Comparison of ENCODE assay signal across 9 cellular contexts in genomic region chr2:152445791-152446201, GRCh38.
DNase-seq lines count a peak whose midpoint lies in the region; ATAC-seq and TF ChIP-seq lines count a peak whose summit lies in the region.
"Had no signal": no experiment of that assay in that cellular context is flagged by ENCODE, and none has a peak within 500 bp of the region (broad histone marks: within the 10 kb centered on the region; RNA-seq: fewer than 3 reads in every experiment).

No MANE protein-coding gene starts in this region.

- BruUV-seq in IMR-90 (replicated peaks; lab: Mats Ljungman, UMichigan): no TSS peak

- H3K9me3 ChIP-seq in IMR-90 (ENCODE audit: control insufficient read depth, insufficient read depth, low read length): no peaks in the 10 kb centered on the region
- H3K9me3 ChIP-seq in sigmoid colon: no peaks in the 10 kb centered on the region

- no peak overlapping the region for H4K5ac ChIP-seq in IMR-90 (ENCODE audit: low read depth, low read length)

- WGBS in IMR-90 (ENCODE audit: extremely low coverage in 2 of 2, insufficient read length in 1 of 2), 2 experiments: 0% methylated on average over 2 of the region's 3 CpGs; no CpG with 5 or more reads in 1 of the 2 experiments
- WGBS in sigmoid colon, 2 donors: 70 to 72% methylated on average over 3 of the region's 3 CpGs

- H3K27ac ChIP-seq in IMR-90 (ENCODE audit: insufficient read depth, low read length) (no peak overlapping the region), sigmoid colon (peak overlapping the region in 3 of 4 donors; percentile 39 to 49 (median 47))

- TF ChIP-seq POLR2A in IMR-90 (IDR thresholded peaks at IDR 0.05; ENCODE audit: low read depth, low read length): no peak
- TF ChIP-seq POLR2A in sigmoid colon (IDR thresholded peaks at IDR 0.05): no peak

- H3K27me3 ChIP-seq in IMR-90 (ENCODE audit: control insufficient read depth, insufficient read depth, low read length) (no peaks in the 10 kb centered on the region), sigmoid colon (no peaks in the 10 kb centered on the region)

- H3K56ac ChIP-seq in IMR-90 (ENCODE audit: extremely low read depth, insufficient read depth, low read length): no peak overlapping the region

- H2AK9ac ChIP-seq in IMR-90 (replicated peaks; ENCODE audit: low read depth, low read length, poor library complexity): no peak overlapping the region

- H4K20me1 ChIP-seq in IMR-90 (ENCODE audit: insufficient read depth, low read length): peaks cover 6% of the 10 kb centered on the region; the same call in 1 of the 2 replicates

- no peak; the same call in 1 of the 2 replicates for TF ChIP-seq RAD21 in IMR-90 (IDR thresholded peaks at IDR 0.05; ENCODE audit: low read length)

- H3K36me3 ChIP-seq in IMR-90 (ENCODE audit: control insufficient read depth, insufficient read depth, low read length) (no peaks in the 10 kb centered on the region), sigmoid colon (no peaks in the 10 kb centered on the region)

- H3K9ac ChIP-seq in IMR-90 (ENCODE audit: low read depth, low read length): no peak overlapping the region

- TF ChIP-seq EP300 in sigmoid colon (IDR thresholded peaks at IDR 0.05): no peak

- H3K4ac ChIP-seq in IMR-90 (ENCODE audit: low read depth, low read length): no peak overlapping the region

- no peak for TF ChIP-seq CTCF in IMR-90 (conservative IDR thresholded peaks at IDR 0.05; ENCODE audit: low read depth, low read length)
- no peak for TF ChIP-seq CTCF in epithelial cell of proximal tubule (conservative IDR thresholded peaks at IDR 0.05; ENCODE audit: low read depth, low read length)
- TF ChIP-seq CTCF in sigmoid colon (IDR thresholded peaks at IDR 0.05): no peak
- no peak for TF ChIP-seq CTCF in GM13976 (IDR thresholded peaks at IDR 0.05; ENCODE audit: borderline replicate concordance, control extremely low read depth, extremely low read depth, insufficient read depth, missing control alignments)

- CTCF ChIA-PET in IMR-90 (lab: Yijun Ruan, JAX): no interaction called here

- peak overlapping the region; percentile 28 for H3K4me2 ChIP-seq in IMR-90 (ENCODE audit: low read depth, low read length)

- POLR2A ChIA-PET in IMR-90 (lab: Charles Lee; ENCODE audit: unreplicated experiment): interaction anchor here (0.6 kb wide), 1 partner anchor 25 kb away, joined by 4 read pairs; no protein-coding TSS in a partner anchor

- H2BK120ac ChIP-seq in IMR-90 (ENCODE audit: low read depth, low read length): no peak overlapping the region

- H4K8ac ChIP-seq in IMR-90 (ENCODE audit: low read depth in 2 of 2, low read length in 2 of 2): no peak overlapping the region

- ATAC-seq in IMR-90 (ENCODE audit: low read depth): peak; percentile 98
- ATAC-seq in HG03280 (IDR thresholded peaks at IDR 0.05; ENCODE audit: unreplicated experiment): no peak
- ATAC-seq: left colon had no signal

- no peak overlapping the region for H3K23ac ChIP-seq in IMR-90 (ENCODE audit: low read depth, low read length)

- intact Hi-C loops in IMR-90 (cut with micrococcal nuclease): no loop called here
- intact Hi-C loops in sigmoid colon (cut with DNase I): no loop called here

- no peak overlapping the region for H2BK20ac ChIP-seq in IMR-90 (ENCODE audit: low read depth, low read length)

- H4K91ac ChIP-seq in IMR-90 (ENCODE audit: insufficient read depth, low read depth, low read length): no peak overlapping the region

- no peak overlapping the region for H3K14ac ChIP-seq in IMR-90 (replicated peaks; ENCODE audit: low read depth, low read length)

- H3K4me1 ChIP-seq in IMR-90 (ENCODE audit: control insufficient read depth, insufficient read depth, low read length) (0 out of 2 replicates have a peak, but pooled peaks cover 2% of the 10 kb centered on the region), sigmoid colon (peaks cover 0 to 39% (median 33%) of the 10 kb centered on the region in 4 donors)

- dilution Hi-C loops in IMR-90 (cut with HindIII; ENCODE audit: low sequenced_read_pairs, unreplicated experiment): no loop called here

- no peak overlapping the region for H2AK5ac ChIP-seq in IMR-90 (ENCODE audit: low read depth, low read length)

- peaks cover 24 to 28% of the 10 kb centered on the region in 2 experiments for H3K79me1 ChIP-seq in IMR-90 (ENCODE audit: low read depth in 1 of 2, low read length in 2 of 2)

- H2BK5ac ChIP-seq in IMR-90 (ENCODE audit: low read depth, low read length, poor library complexity, severe bottlenecking): peak overlapping the region; percentile 40

- no peak overlapping the region for H2BK15ac ChIP-seq in IMR-90 (ENCODE audit: low read depth, low read length)

- H3K9me1 ChIP-seq in IMR-90 (ENCODE audit: insufficient read depth, low read length): no peaks in the 10 kb centered on the region; the same call in 1 of the 2 replicates

- H3K18ac ChIP-seq in IMR-90 (ENCODE audit: low read depth, low read length): no peak overlapping the region

- no peak overlapping the region for H2AFZ ChIP-seq in IMR-90 (replicated peaks; ENCODE audit: low read length, poor library complexity)

- peak; percentile 79 for DNase-seq in GM03348 (ENCODE audit: low spot score)
- peak; percentile 94 for DNase-seq in IMR-90
- DNase-seq in epithelial cell of proximal tubule (ENCODE audit: low read depth): peak; percentile 92
- DNase-seq in sigmoid colon: no peak
- DNase-seq in HUDEP-2 (lab: John Stamatoyannopoulos, UW; ENCODE audit: unreplicated experiment in 76 of 76): no peak
- no peak for DNase-seq in GM13976 (ENCODE audit: low spot score)
- no peak for DNase-seq in GDM1 (lab: John Stamatoyannopoulos, UW)
- DNase-seq: left colon had no signal

- H3K4me3 ChIP-seq in IMR-90 (ENCODE audit: insufficient read depth, low read depth, low read length) (no peak overlapping the region), epithelial cell of proximal tubule (ENCODE audit: low read depth, low read length) (no peak overlapping the region), sigmoid colon (no peak overlapping the region)

- in situ Hi-C loops in IMR-90 (cut with MboI; ENCODE audit: low sequenced_read_pairs): no loop called here
- in situ Hi-C loops in GM13976 (cut with MboI; ENCODE audit: low sequenced_read_pairs, unreplicated experiment): loop anchor here (25.0 kb wide), 1 partner anchor 408 kb away; no protein-coding TSS in a partner anchor

TF ChIP-seq in IMR-90, 13 proteins besides CTCF, POLR2A, EP300 and RAD21:
- TF ChIP-seq RCOR1 (IDR thresholded peaks at IDR 0.05; ENCODE audit: insufficient replicate concordance, low read length) (no peak), CEBPB (IDR thresholded peaks at IDR 0.05; ENCODE audit: low read depth, low read length) (no peak), MXI1 (IDR thresholded peaks at IDR 0.05; ENCODE audit: borderline replicate concordance, low read depth, low read length) (peak; percentile 77; the same call in 1 of the 2 replicates), FOS (IDR thresholded peaks at IDR 0.05; ENCODE audit: low read depth, low read length) (peak; percentile 60), CHD1 (IDR thresholded peaks at IDR 0.05; ENCODE audit: low read depth, low read length) (no peak), SMC3 (IDR thresholded peaks at IDR 0.05; ENCODE audit: low read depth, low read length) (no peak), RFX5 (IDR thresholded peaks at IDR 0.05; ENCODE audit: low read depth, low read length) (no peak)
- TF ChIP-seq, protein P1, sequence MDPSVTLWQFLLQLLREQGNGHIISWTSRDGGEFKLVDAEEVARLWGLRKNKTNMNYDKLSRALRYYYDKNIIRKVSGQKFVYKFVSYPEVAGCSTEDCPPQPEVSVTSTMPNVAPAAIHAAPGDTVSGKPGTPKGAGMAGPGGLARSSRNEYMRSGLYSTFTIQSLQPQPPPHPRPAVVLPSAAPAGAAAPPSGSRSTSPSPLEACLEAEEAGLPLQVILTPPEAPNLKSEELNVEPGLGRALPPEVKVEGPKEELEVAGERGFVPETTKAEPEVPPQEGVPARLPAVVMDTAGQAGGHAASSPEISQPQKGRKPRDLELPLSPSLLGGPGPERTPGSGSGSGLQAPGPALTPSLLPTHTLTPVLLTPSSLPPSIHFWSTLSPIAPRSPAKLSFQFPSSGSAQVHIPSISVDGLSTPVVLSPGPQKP (IDR thresholded peaks at IDR 0.05; ENCODE audit: borderline replicate concordance, low read depth, low read length): no peak

Comparison
In these comparisons a context has a peak if more than half of its experiments do, and no peak if none do; other contexts are left out.
1. DNase-seq: peak in GM03348 (single experiment), IMR-90 (single experiment) and epithelial cell of proximal tubule (single experiment); none in sigmoid colon (single experiment), HUDEP-2 (0 of 76), GM13976 (single experiment) and GDM1 (single experiment).